Comparison of ENCODE assay signal across 10 cellular contexts in the genomic region with DNA sequence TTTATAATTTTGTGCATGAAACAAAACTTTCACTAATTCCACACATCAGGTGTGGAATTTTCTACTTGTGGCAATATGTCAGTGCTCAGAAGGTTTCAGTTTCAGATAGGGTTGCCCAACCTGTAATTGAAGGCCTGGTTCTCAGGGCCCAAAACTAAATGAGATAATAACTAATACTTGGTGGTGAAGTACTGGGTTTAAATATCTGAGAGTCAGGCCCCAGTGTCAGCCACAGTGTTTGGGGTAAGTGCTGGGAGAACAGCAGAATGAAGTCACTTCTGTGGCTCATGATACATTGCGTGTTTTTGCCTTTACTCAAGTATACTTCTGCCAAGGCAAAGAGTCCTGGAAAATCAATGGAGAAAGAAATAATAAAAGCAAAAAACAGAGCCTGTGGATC. TPM values are rescaled to one million over a fixed set of nuclear protein-coding genes. Genes with fewer than 3 reads are reported as not detected.
A peak's percentile ranks its signal among the peaks of the same experiment; 100 is the strongest.
DNase-seq lines count a peak whose midpoint lies in the region; ATAC-seq and TF ChIP-seq lines count a peak whose summit lies in the region.
"Had no signal": no experiment of that assay in that cellular context is flagged by ENCODE, and none has a peak within 500 bp of the region (broad histone marks: within the 10 kb centered on the region; RNA-seq: fewer than 3 reads in every experiment).

No MANE protein-coding gene starts in this region.

- DNase-seq in activated T-cell treated with anti-CD3 and anti-CD28 coated beads, Interleukin-2, amount 50 U/mL, for 24 hours, result no peak
- no peak for DNase-seq in activated T-cell treated with anti-CD3 and anti-CD28 coated beads, Interleukin-2, amount 50 U/mL, for 48 hours
- DNase-seq in T-cell, result no peak
- DNase-seq in fibroblast of mammary gland (ENCODE audit: low read depth), result peak; percentile 84
- no peak for DNase-seq in posterior cingulate gyrus
- DNase-seq in Calu3, result no peak
- no peak for DNase-seq in chondrocyte (ENCODE audit: low spot score)
- DNase-seq: NCI-H1105 treated with DMSO at 0.1 percent for 48 hours had no signal

- H3K4me3 Mint-ChIP-seq in activated T-cell treated with anti-CD3 and anti-CD28 coated beads, Interleukin-2, amount 50 U/mL, for 24 hours, result peak overlapping the region; percentile 33
- peak overlapping the region in 2 of 3 donors; percentile 25 to 39 for H3K4me3 Mint-ChIP-seq in T-cell
- no peak overlapping the region for H3K4me3 Mint-ChIP-seq in Calu3 (ENCODE audit: low read depth, unreplicated experiment)
- H3K4me3 Mint-ChIP-seq in chondrocyte (ENCODE audit: unreplicated experiment), result no peak overlapping the region

- peak overlapping the region in 1 of 5 donors; percentile 38 for H3K9ac ChIP-seq in subcutaneous abdominal adipose tissue (ENCODE audit: low read length in 5 of 5)

- POLR2A ChIA-PET in T-cell (lab: Charles Lee), result no interaction called here

- H3K4me1 ChIP-seq in subcutaneous abdominal adipose tissue (ENCODE audit: control insufficient read depth in 5 of 5, insufficient read depth in 5 of 5, low read length in 5 of 5), result peaks cover 14 to 87% (median 84%) of the 10 kb centered on the region in 5 donors

- intact Hi-C loops in posterior cingulate gyrus (cut with DNase I), result no loop called here
- intact Hi-C loops in Calu3 (cut with micrococcal nuclease; ENCODE audit: unreplicated experiment), result no loop called here

- no peaks in the 10 kb centered on the region for H3K27me3 ChIP-seq in subcutaneous abdominal adipose tissue (ENCODE audit: control insufficient read depth in 5 of 5, insufficient read depth in 4 of 5, low read length in 5 of 5)

- H3K4me1 Mint-ChIP-seq in activated T-cell treated with anti-CD3 and anti-CD28 coated beads, Interleukin-2, amount 50 U/mL, for 24 hours (ENCODE audit: low read depth), result peaks cover 84% of the 10 kb centered on the region
- H3K4me1 Mint-ChIP-seq in T-cell (peaks cover 80 to 93% (median 87%) of the 10 kb centered on the region in 3 donors), Calu3 (ENCODE audit: low read depth, unreplicated experiment) (peaks cover 25% of the 10 kb centered on the region), chondrocyte (ENCODE audit: low read depth) (peaks cover 52% of the 10 kb centered on the region)

- CTCF ChIA-PET in T-cell (lab: Charles Lee), result interaction anchor here in 1 of 2 donors (0.6 kb wide), 1 partner anchor 59 kb away, joined by 3 read pairs; no protein-coding TSS in a partner anchor
- CTCF ChIA-PET in Calu3 (lab: Charles Lee), result no interaction called here

- no peaks in the 10 kb centered on the region for H3K9me3 Mint-ChIP-seq in activated T-cell treated with anti-CD3 and anti-CD28 coated beads, Interleukin-2, amount 50 U/mL, for 24 hours
- no peaks in the 10 kb centered on the region for H3K9me3 Mint-ChIP-seq in T-cell
- H3K9me3 Mint-ChIP-seq in Calu3 (ENCODE audit: low read depth, unreplicated experiment), result no peaks in the 10 kb centered on the region
- H3K9me3 Mint-ChIP-seq in chondrocyte (ENCODE audit: low read depth), result no peaks in the 10 kb centered on the region
- H3K9me3 Mint-ChIP-seq: activated T-helper 2 cell treated with anti-CD3 and anti-CD28 coated beads, Interferon-gamma antibody, Interleukin-2, Interleukin-4, amounts not matched to agents 10 μg/mL and 5 μg/mL and 100 μg/mL, durations not matched to agents 14 hours and 24 hours and 36 hours had no signal

- ATAC-seq in T-cell (replicated peaks in 1 of 4), result no peak

- H3K27ac ChIP-seq in subcutaneous abdominal adipose tissue (ENCODE audit: low read depth, low read length), result peak overlapping the region; percentile 42

- H3K9me3 ChIP-seq in subcutaneous abdominal adipose tissue (ENCODE audit: control insufficient read depth in 5 of 5, low read length in 5 of 5), result no peaks in the 10 kb centered on the region

- peak overlapping the region; percentile 78 for H3K27ac Mint-ChIP-seq in activated T-cell treated with anti-CD3 and anti-CD28 coated beads, Interleukin-2, amount 50 U/mL, for 24 hours
- H3K27ac Mint-ChIP-seq in T-cell, result no peak overlapping the region
- no peak overlapping the region for H3K27ac Mint-ChIP-seq in Calu3 (ENCODE audit: unreplicated experiment)
- H3K27ac Mint-ChIP-seq in chondrocyte (ENCODE audit: unreplicated experiment), result no peak overlapping the region

- peaks cover 98% of the 10 kb centered on the region for H3K36me3 Mint-ChIP-seq in activated T-cell treated with anti-CD3 and anti-CD28 coated beads, Interleukin-2, amount 50 U/mL, for 24 hours (ENCODE audit: low read depth)
- H3K36me3 Mint-ChIP-seq in T-cell (peaks cover 44% of the 10 kb centered on the region), Calu3 (ENCODE audit: insufficient read depth, unreplicated experiment) (peaks cover 47% of the 10 kb centered on the region), chondrocyte (ENCODE audit: low read depth) (peaks cover 21% of the 10 kb centered on the region)

- BruUV-seq in Calu3 (replicated peaks; lab: Mats Ljungman, UMichigan), result no TSS peak

- H3K36me3 ChIP-seq in subcutaneous abdominal adipose tissue (ENCODE audit: control insufficient read depth in 5 of 5, insufficient read depth in 5 of 5, low read length in 5 of 5), result peaks cover 9 to 41% (median 21%) of the 10 kb centered on the region in 5 donors

- TF ChIP-seq CTCF in fibroblast of mammary gland (conservative IDR thresholded peaks at IDR 0.05; ENCODE audit: control insufficient read depth, insufficient read depth, low read depth, low read length) (no peak), Calu3 (IDR thresholded peaks at IDR 0.05; ENCODE audit: unreplicated experiment) (no peak), chondrocyte (IDR thresholded peaks at IDR 0.05) (no peak)

- no peaks in the 10 kb centered on the region for H3K27me3 Mint-ChIP-seq in activated T-cell treated with anti-CD3 and anti-CD28 coated beads, Interleukin-2, amount 50 U/mL, for 24 hours
- H3K27me3 Mint-ChIP-seq in T-cell (no peaks in the 10 kb centered on the region), Calu3 (ENCODE audit: unreplicated experiment) (no peaks in the 10 kb centered on the region), chondrocyte (ENCODE audit: low read depth) (no peaks in the 10 kb centered on the region)

- H3K4me3 ChIP-seq in fibroblast of mammary gland (ENCODE audit: control insufficient read depth, low read depth, low read length) (no peak overlapping the region), subcutaneous abdominal adipose tissue (ENCODE audit: low read depth in 1 of 5, low read length in 5 of 5) (no peak overlapping the region)

RNA-seq across cellular contexts. Expression of a gene that starts 5.6 kb away (rescaled TPM):
- total RNA-seq in T-cell, result 100 to 1,000 TPM; 164 to 203 (median 195) TPM
- 87.3 and 88.0 TPM in 2 replicates for total RNA-seq in Calu3 (2022)
- 56.6 to 77.1 TPM (median 58.3 TPM) in 3 replicates for total RNA-seq in chondrocyte

RNA-seq across cellular contexts. Expression of a gene that starts 5.9 kb away (rescaled TPM):
- total RNA-seq in T-cell (100 to 1,000 TPM; 222 to 253 (median 237) TPM), Calu3 (2022) (71.7 and 72.8 TPM in 2 replicates), chondrocyte (48.2 to 62.7 TPM (median 49.2 TPM) in 3 replicates)

RNA-seq across cellular contexts. Expression of a gene that starts 51.8 kb away (rescaled TPM):
- total RNA-seq in T-cell (10 to 100 TPM; 29.3 to 64.5 (median 57.0) TPM), Calu3 (2022) (37.1 and 37.9 TPM in 2 replicates), chondrocyte (61.0 to 66.6 TPM (median 65.3 TPM) in 3 replicates)

RNA-seq across cellular contexts. Expression of a gene that starts 52.4 kb away (rescaled TPM):
- total RNA-seq in T-cell (1 to 10 TPM; 3.2 to 6.1 (median 4.4) TPM), Calu3 (2022) (2.3 and 3.0 TPM in 2 replicates), chondrocyte (7.2 to 9.9 TPM (median 9.9 TPM) in 3 replicates)

Comparison
In these comparisons a context has a peak if more than half of its experiments do, and no peak if none do; other contexts are left out.
1. H3K4me3 Mint-ChIP-seq: peak in activated T-cell treated with anti-CD3 and anti-CD28 coated beads, Interleukin-2, amount 50 U/mL, for 24 hours (single experiment) and T-cell (2 of 3); none in Calu3 (single experiment) and chondrocyte (single experiment).